In genomic region chr10:115092555-115093285, GRCh38 we compare ENCODE assay signal across 8 cellular contexts. TPM values are rescaled to one million over a fixed set of nuclear protein-coding genes. Genes with fewer than 3 reads are reported as not detected.
DNase-seq lines count a peak whose midpoint lies in the region; ATAC-seq and TF ChIP-seq lines count a peak whose summit lies in the region.

No MANE protein-coding gene starts in this region.

- peaks cover 3% of the 10 kb centered on the region; the same call in 1 of the 2 replicates for H3F3A ChIP-seq in Loucy (ENCODE audit: low read depth)

- no peaks in the 10 kb centered on the region for H3K36me3 ChIP-seq in HAP-1 (replicated peaks)
- H3K36me3 ChIP-seq in Loucy (ENCODE audit: insufficient read depth, low read length): no peaks in the 10 kb centered on the region

- in situ Hi-C loops in HAP-1 (cut with MboI; ENCODE audit: low sequenced_read_pairs): loop anchor here (25.0 kb wide), 1 partner anchor 205 kb away; no protein-coding TSS in a partner anchor

- no peaks in the 10 kb centered on the region for H3K9me3 Mint-ChIP-seq in natural killer cell treated with Interleukin-12 subunit alpha and Interleukin-12 subunit beta and Interleukin-15 and Interleukin-18, amount 100 ng/mL, for 72 hours

- no peak overlapping the region for H3K27ac Mint-ChIP-seq in natural killer cell treated with Interleukin-12 subunit alpha and Interleukin-12 subunit beta and Interleukin-15 and Interleukin-18, amount 100 ng/mL, for 72 hours

- peaks cover 3% of the 10 kb centered on the region for H3K9me3 ChIP-seq in HAP-1
- no peaks in the 10 kb centered on the region for H3K9me3 ChIP-seq in Loucy (ENCODE audit: insufficient read depth, low read depth, low read length)

- peaks cover 36 to 60% of the 10 kb centered on the region in 2 donors for H3K27me3 Mint-ChIP-seq in natural killer cell treated with Interleukin-12 subunit alpha and Interleukin-12 subunit beta and Interleukin-15 and Interleukin-18, amount 100 ng/mL, for 72 hours

- peak overlapping the region; percentile 89 for H2AFZ ChIP-seq in Loucy (ENCODE audit: low read length)

- H3K4me3 Mint-ChIP-seq in natural killer cell treated with Interleukin-12 subunit alpha and Interleukin-12 subunit beta and Interleukin-15 and Interleukin-18, amount 100 ng/mL, for 72 hours: peak overlapping the region; percentile 79

- H3K36me3 Mint-ChIP-seq in natural killer cell treated with Interleukin-12 subunit alpha and Interleukin-12 subunit beta and Interleukin-15 and Interleukin-18, amount 100 ng/mL, for 72 hours: peaks cover 12% of the 10 kb centered on the region

- H3K27me3 ChIP-seq in HAP-1 (ENCODE audit: low read depth) (peaks cover 66% of the 10 kb centered on the region), Loucy (ENCODE audit: insufficient read depth, low read length, poor library complexity, severe bottlenecking) (no peaks in the 10 kb centered on the region)

- H3K79me2 ChIP-seq in Loucy (ENCODE audit: insufficient read depth, low read length): peaks cover 33% of the 10 kb centered on the region

- TF ChIP-seq CTCF in Loucy (conservative IDR thresholded peaks at IDR 0.05; ENCODE audit: low read length) (no peak), fibroblast of mammary gland (conservative IDR thresholded peaks at IDR 0.05; ENCODE audit: control insufficient read depth, insufficient read depth, low read depth, low read length) (no peak)

- H3K4me1 ChIP-seq in HAP-1 (peaks cover 10% of the 10 kb centered on the region), Loucy (ENCODE audit: insufficient read depth, low read length, poor library complexity, severe bottlenecking) (peaks cover 34% of the 10 kb centered on the region)

- H3K9ac ChIP-seq in Loucy (ENCODE audit: low read depth, low read length, poor library complexity, severe bottlenecking): peak overlapping the region; percentile 74

- H3K4me2 ChIP-seq in Loucy (ENCODE audit: low read depth, low read length, poor library complexity, severe bottlenecking): peak overlapping the region; percentile 79

- ATAC-seq in natural killer cell treated with Interleukin-12 subunit alpha and Interleukin-12 subunit beta and Interleukin-15 and Interleukin-18, amount 100 ng/mL, for 72 hours: peak; percentile 68 to 75

- DNase-seq in NCI-H1694 treated with DMSO at 0.1 percent for 48 hours (lab: John Stamatoyannopoulos, UW) (peak; percentile 23), NCI-H1694 (lab: John Stamatoyannopoulos, UW) (no peak), HAP-1 (ENCODE audit: low spot score in 2 of 2) (peak; percentile 31 to 48), fibroblast of mammary gland (ENCODE audit: low read depth) (peak; percentile 14), NCI-H2081 treated with DMSO at 0.1 percent for 48 hours (lab: John Stamatoyannopoulos, UW) (no peak)
- DNase-seq in activated CD8-positive, alpha-beta memory T cell treated with anti-CD3 and anti-CD28 coated beads, Interleukin-2, amount 50 U/mL, for 48 hours: peak; percentile 58
- no peak for DNase-seq in natural killer cell treated with Interleukin-12 subunit alpha and Interleukin-12 subunit beta and Interleukin-15 and Interleukin-18, amount 100 ng/mL, for 72 hours (ENCODE audit: low spot score)

- H3K9me2 ChIP-seq in Loucy (replicated peaks; ENCODE audit: low read depth, low read length): no peaks in the 10 kb centered on the region

- H3K4me3 ChIP-seq in HAP-1 (peak overlapping the region; percentile 41), Loucy (ENCODE audit: low read length, poor library complexity, severe bottlenecking) (peak overlapping the region; percentile 76), fibroblast of mammary gland (ENCODE audit: control insufficient read depth, low read depth, low read length) (peak overlapping the region; percentile 27)

- peaks cover 23% of the 10 kb centered on the region for H4K20me1 ChIP-seq in Loucy (ENCODE audit: insufficient read depth, low read length, poor library complexity, severe bottlenecking)

- peaks cover 6 to 7% of the 10 kb centered on the region in 2 donors for H3K4me1 Mint-ChIP-seq in natural killer cell treated with Interleukin-12 subunit alpha and Interleukin-12 subunit beta and Interleukin-15 and Interleukin-18, amount 100 ng/mL, for 72 hours (ENCODE audit: low read depth in 2 of 2)

RNA-seq across cellular contexts. Expression of gene ATRNL1, which starts 0.4 kb away (rescaled TPM):
- total RNA-seq in natural killer cell treated with Interleukin-12 subunit alpha and Interleukin-12 subunit beta and Interleukin-15 and Interleukin-18, amount 100 ng/mL, for 72 hours: not detected

Comparison
In these comparisons a context has a peak if more than half of its experiments do, and no peak if none do; other contexts are left out.
1. DNase-seq: peak in NCI-H1694 treated with DMSO at 0.1 percent for 48 hours (single experiment), HAP-1 (2 of 2), activated CD8-positive, alpha-beta memory T cell treated with anti-CD3 and anti-CD28 coated beads, Interleukin-2, amount 50 U/mL, for 48 hours (single experiment) and fibroblast of mammary gland (single experiment); none in NCI-H1694 (single experiment), natural killer cell treated with Interleukin-12 subunit alpha and Interleukin-12 subunit beta and Interleukin-15 and Interleukin-18, amount 100 ng/mL, for 72 hours (single experiment) and NCI-H2081 treated with DMSO at 0.1 percent for 48 hours (single experiment).
2. Peak in every context shown above with its lines, with median percentiles within 50 percentile points of each other: H3K4me3 ChIP-seq.